9 cellular contexts compared by ENCODE assay signal in the genomic region with DNA sequence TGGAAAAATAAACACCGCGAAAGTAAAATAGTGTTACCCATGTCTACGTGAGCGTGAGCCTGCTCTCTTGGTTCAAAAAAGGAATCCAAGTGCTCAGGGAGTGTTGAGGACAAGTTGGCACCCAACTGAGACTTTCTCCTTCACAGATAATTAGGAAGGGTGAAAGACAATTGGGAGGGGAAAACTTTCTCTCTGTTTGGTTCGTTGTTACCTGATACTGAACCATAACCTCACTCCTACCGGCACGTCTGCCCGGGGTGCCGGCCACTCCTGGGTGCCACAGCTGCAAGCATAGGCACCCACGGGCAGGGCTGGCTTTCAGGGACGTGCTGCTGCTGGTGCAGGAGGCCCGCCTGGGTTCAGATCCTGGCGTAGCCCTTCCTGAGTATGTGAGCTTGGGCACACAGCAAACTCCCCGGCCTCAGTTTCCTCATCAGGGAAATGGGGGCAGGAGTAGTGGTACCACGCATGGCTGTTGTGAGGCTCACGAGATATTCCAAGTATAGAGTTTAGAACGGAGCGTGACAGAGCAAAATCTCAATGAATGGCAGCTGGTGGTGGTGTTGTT. TPM values are rescaled to one million over a fixed set of nuclear protein-coding genes. Genes with fewer than 3 reads are reported as not detected.
A peak's percentile ranks its signal among the peaks of the same experiment; 100 is the strongest.
DNase-seq lines count a peak whose midpoint lies in the region; ATAC-seq and TF ChIP-seq lines count a peak whose summit lies in the region.
"Had no signal": no experiment of that assay in that cellular context is flagged by ENCODE, and none has a peak within 500 bp of the region (broad histone marks: within the 10 kb centered on the region; RNA-seq: fewer than 3 reads in every experiment).

No MANE protein-coding gene starts in this region.

- no peaks in the 10 kb centered on the region for H3K9me3 ChIP-seq in BE2C
- H3K9me3 ChIP-seq in SK-N-MC (ENCODE audit: low read depth, low read length) = no peaks in the 10 kb centered on the region
- H3K9me3 ChIP-seq in heart left ventricle = peaks cover 0 to 6% (median 0%) of the 10 kb centered on the region in 12 donors

- TF ChIP-seq POLR2A in heart left ventricle (IDR thresholded peaks at IDR 0.05) = no peak

- H3K9ac ChIP-seq in SK-N-MC (ENCODE audit: insufficient read length) (no peak overlapping the region), rectal smooth muscle tissue (ENCODE audit: low read length) (no peak overlapping the region)

- H3K27ac ChIP-seq in SK-N-MC (no peak overlapping the region), heart left ventricle (peak overlapping the region; percentile 1 to 92 (median 84)), rectal smooth muscle tissue (ENCODE audit: low read depth, low read length) (peak overlapping the region; percentile 56)

- intact Hi-C loops in heart left ventricle (cut with DNase I) = loop anchor here in 5 of 10 donors (2.0 to 5.0 kb wide), 5 partner anchors 29 to 91 kb away; partner anchors contain the start of gene PMEPA1 (in 3 of the 5)

- 29 to 48% (median 37%) methylated on average over 13 to 18 of the region's 18 CpGs for WGBS in heart left ventricle, 4 donors

- peak; percentile 11 to 44 (median 23) for ATAC-seq in heart left ventricle
- ATAC-seq in HG03442 (IDR thresholded peaks at IDR 0.05; ENCODE audit: unreplicated experiment) = no peak

- H3K36me3 ChIP-seq in BE2C (no peaks in the 10 kb centered on the region), SK-N-MC (ENCODE audit: insufficient read depth, low read length) (no peaks in the 10 kb centered on the region), heart left ventricle (no peaks in the 10 kb centered on the region), rectal smooth muscle tissue (ENCODE audit: control insufficient read depth, insufficient read depth, low read length) (no peaks in the 10 kb centered on the region)

- DNase-seq in BE2C = no peak
- DNase-seq in SK-N-MC (ENCODE audit: low read depth, low spot score) = no peak
- no peak for DNase-seq in heart left ventricle
- no peak for DNase-seq in NCI-H526 (lab: John Stamatoyannopoulos, UW)
- DNase-seq in NCI-H2029 treated with DMSO at 0.1 percent for 48 hours (lab: John Stamatoyannopoulos, UW) = no peak
- no peak for DNase-seq in glomerular visceral epithelial cell (ENCODE audit: extremely low spot score)
- DNase-seq: AML-193 had no signal

- H3K4me3 ChIP-seq in BE2C (ENCODE audit: low read depth, low read length) (peak overlapping the region; percentile 51), SK-N-MC (peak overlapping the region; percentile 73), heart left ventricle (peak overlapping the region in 8 of 12 donors; percentile 35 to 49 (median 42)), rectal smooth muscle tissue (ENCODE audit: low read length) (no peak overlapping the region)

- no peak for TF ChIP-seq CTCF in BE2C (IDR thresholded peaks at IDR 0.05; ENCODE audit: low read depth, low read length)
- no peak for TF ChIP-seq CTCF in heart left ventricle (IDR thresholded peaks at IDR 0.05)

- H3K4me1 ChIP-seq in BE2C (peaks cover 25% of the 10 kb centered on the region), heart left ventricle (peaks cover 9 to 34% (median 29%) of the 10 kb centered on the region in 12 donors), rectal smooth muscle tissue (ENCODE audit: control insufficient read depth, insufficient read depth, low read length) (peaks cover 5% of the 10 kb centered on the region)

- H3K27me3 ChIP-seq in BE2C (no peaks in the 10 kb centered on the region), heart left ventricle (no peaks in the 10 kb centered on the region), rectal smooth muscle tissue (ENCODE audit: control insufficient read depth, insufficient read depth, low read length) (no peaks in the 10 kb centered on the region)

RNA-seq across cellular contexts. Expression of gene PMEPA1, which starts 38.2 kb away (rescaled TPM):
- polyA plus RNA-seq in BE2C (2012; ENCODE audit: insufficient read depth, insufficient read length, low read depth) = 6.3 TPM
- 10 to 100 TPM; 25.1 to 91.4 (median 30.0) TPM for total RNA-seq in heart left ventricle
- polyA plus RNA-seq in heart left ventricle = 100 to 1,000 TPM in 1 of 2 donors, 10 to 100 TPM in 1; 12.6 to 115 TPM
